In genomic region chr19:6322284-6322683, GRCh38 we compare ENCODE assay signal across 42 cellular contexts. TPM values are rescaled to one million over a fixed set of nuclear protein-coding genes. Genes with fewer than 3 reads are reported as not detected.
"Had no signal": no experiment of that assay in that cellular context is flagged by ENCODE, and none has a peak within 500 bp of the region (broad histone marks: within the 10 kb centered on the region; RNA-seq: fewer than 3 reads in every experiment).

No MANE protein-coding gene starts in this region.

- H3K36me3 ChIP-seq: adrenal gland, ascending aorta, brain microvascular endothelial cell, breast epithelium, cardiac muscle cell had no signal

- H3K4me1 Mint-ChIP-seq: activated naive CD4-positive, alpha-beta T cell treated with anti-CD3 and anti-CD28 coated beads, Interleukin-2, amount 10 ng/mL, durations not matched to agents 7 days and 5 days; activated naive CD4-positive, alpha-beta T cell treated with anti-CD3 and anti-CD28 coated beads, Interleukin-2, amount 50 U/mL, for 24 hours; activated naive CD8-positive, alpha-beta T cell treated with anti-CD3 and anti-CD28 coated beads for 36 hours; activated naive CD8-positive, alpha-beta T cell treated with anti-CD3 and anti-CD28 coated beads, Interleukin-2, amount 10 ng/mL, durations not matched to agents 7 days and 5 days; activated naive CD8-positive, alpha-beta T cell treated with anti-CD3 and anti-CD28 coated beads, Interleukin-2, amount 50 U/mL, for 24 hours; brain had no signal

- H3K27ac Mint-ChIP-seq: activated naive CD4-positive, alpha-beta T cell treated with anti-CD3 and anti-CD28 coated beads for 36 hours; activated naive CD4-positive, alpha-beta T cell treated with anti-CD3 and anti-CD28 coated beads, Interleukin-2, amount 10 ng/mL, durations not matched to agents 7 days and 5 days; activated naive CD4-positive, alpha-beta T cell treated with anti-CD3 and anti-CD28 coated beads, Interleukin-2, amount 50 U/mL, for 24 hours; activated naive CD4-positive, alpha-beta T cell treated with anti-CD3 and anti-CD28 coated beads, Interleukin-2, amount 50 U/mL, for 72 hours; activated naive CD8-positive, alpha-beta T cell; activated naive CD8-positive, alpha-beta T cell treated with anti-CD3 and anti-CD28 coated beads for 36 hours; activated naive CD8-positive, alpha-beta T cell treated with anti-CD3 and anti-CD28 coated beads, Interleukin-2, amount 10 ng/mL, durations not matched to agents 7 days and 5 days; activated naive CD8-positive, alpha-beta T cell treated with anti-CD3 and anti-CD28 coated beads, Interleukin-2, amount 50 U/mL, for 24 hours; activated T-cell treated with anti-CD3 and anti-CD28 coated beads, Interleukin-2, amount 50 U/mL, for 24 hours; activated T-cell treated with anti-CD3 and anti-CD28 coated beads, Interleukin-2, amount 50 U/mL, for 72 hours; activated T-helper 1 cell treated with anti-CD3 and anti-CD28 coated beads, Interleukin-12 subunit alpha, Interleukin-12 subunit beta, Interleukin-2, Interleukin-4 antibody, amounts not matched to agents 30 ng/mL and 10 ng/mL and 1 ng/mL, durations not matched to agents 14 hours and 24 hours and 36 hours; activated T-helper 2 cell treated with anti-CD3 and anti-CD28 coated beads, Interferon-gamma antibody, Interleukin-2, Interleukin-4, amounts not matched to agents 10 μg/mL and 5 μg/mL and 100 μg/mL, durations not matched to agents 14 hours and 24 hours and 36 hours; brain had no signal

- ATAC-seq: activated naive CD4-positive, alpha-beta T cell treated with anti-CD3 and anti-CD28 coated beads, Interleukin-2, amount 50 U/mL, for 72 hours; activated naive CD8-positive, alpha-beta T cell treated with anti-CD3 and anti-CD28 coated beads, Interleukin-2, amount 50 U/mL, for 24 hours; activated T-cell treated with anti-CD3 and anti-CD28 coated beads, Interleukin-2, amount 50 U/mL, for 4 hours; activated T-cell treated with anti-CD3 and anti-CD28 coated beads, Interleukin-2, amount 50 U/mL, for 72 hours; body of pancreas had no signal

- H3K27me3 ChIP-seq: ascending aorta, body of pancreas, brain microvascular endothelial cell, cardiac muscle cell had no signal

- H3K9me3 ChIP-seq: adrenal gland, ascending aorta, body of pancreas, breast epithelium had no signal

- H3K27ac ChIP-seq: adrenal gland, ascending aorta, body of pancreas, brain microvascular endothelial cell, breast epithelium, cardiac muscle cell had no signal

- H3K4me3 ChIP-seq: adrenal gland, ascending aorta, body of pancreas, breast epithelium, cardiac muscle cell had no signal

- H3K4me1 ChIP-seq: adrenal gland, ascending aorta, body of pancreas, breast epithelium had no signal

- DNase-seq: activated effector memory CD4-positive, alpha-beta T cell treated with anti-CD3 and anti-CD28 coated beads, Interleukin-2, amount 50 U/mL, for 16 hours; activated effector memory CD4-positive, alpha-beta T cell treated with Interleukin-2 at 50 U/mL for 16 hours; activated gamma-delta T cell; activated gamma-delta T cell treated with Interleukin-2 at 50 U/mL for 16 hours; activated naive CD4-positive, alpha-beta T cell; activated naive CD4-positive, alpha-beta T cell treated with anti-CD3 and anti-CD28 coated beads for 36 hours; activated naive CD4-positive, alpha-beta T cell treated with anti-CD3 and anti-CD28 coated beads, Interleukin-2, amount 10 ng/mL, durations not matched to agents 7 days and 5 days; activated naive CD4-positive, alpha-beta T cell treated with anti-CD3 and anti-CD28 coated beads, Interleukin-2, amount 50 U/mL, for 16 hours; activated naive CD4-positive, alpha-beta T cell treated with Interleukin-2 at 50 U/mL for 16 hours; activated naive CD8-positive, alpha-beta T cell treated with anti-CD3 and anti-CD28 coated beads for 36 hours; activated naive CD8-positive, alpha-beta T cell treated with anti-CD3 and anti-CD28 coated beads, Interleukin-2, amount 10 ng/mL, durations not matched to agents 7 days and 5 days; activated naive CD8-positive, alpha-beta T cell treated with anti-CD3 and anti-CD28 coated beads, Interleukin-2, amount 50 U/mL, for 24 hours; activated T-cell treated with anti-CD3 and anti-CD28 coated beads, Interleukin-2, amount 50 U/mL, for 1 hour; activated T-cell treated with anti-CD3 and anti-CD28 coated beads, Interleukin-2, amount 50 U/mL, for 24 hours; activated T-cell treated with anti-CD3 and anti-CD28 coated beads, Interleukin-2, amount 50 U/mL, for 4 hours; activated T-cell treated with anti-CD3 and anti-CD28 coated beads, Interleukin-2, amount 50 U/mL, for 48 hours; activated T-cell treated with anti-CD3 and anti-CD28 coated beads, Interleukin-2, amount 50 U/mL, for 72 hours; adrenal gland; amniotic stem cell; amygdala; anterior cingulate cortex; body of pancreas; brain microvascular endothelial cell; caudate nucleus; central memory CD4-positive, alpha-beta T cell; cerebellar nuclear complex had no signal

- H3K9me3 Mint-ChIP-seq: activated naive CD4-positive, alpha-beta T cell treated with anti-CD3 and anti-CD28 coated beads for 36 hours; activated naive CD4-positive, alpha-beta T cell treated with anti-CD3 and anti-CD28 coated beads, Interleukin-2, amount 10 ng/mL, durations not matched to agents 7 days and 5 days; activated naive CD4-positive, alpha-beta T cell treated with anti-CD3 and anti-CD28 coated beads, Interleukin-2, amount 50 U/mL, for 24 hours; activated naive CD8-positive, alpha-beta T cell treated with anti-CD3 and anti-CD28 coated beads, Interleukin-2, amount 50 U/mL, for 24 hours; activated T-cell treated with anti-CD3 and anti-CD28 coated beads, Interleukin-2, amount 50 U/mL, for 24 hours; activated T-cell treated with anti-CD3 and anti-CD28 coated beads, Interleukin-2, amount 50 U/mL, for 4 hours; activated T-helper 1 cell treated with anti-CD3 and anti-CD28 coated beads, Interleukin-12 subunit alpha, Interleukin-12 subunit beta, Interleukin-2, Interleukin-4 antibody, amounts not matched to agents 30 ng/mL and 10 ng/mL and 1 ng/mL, durations not matched to agents 14 hours and 24 hours and 36 hours; activated T-helper 2 cell treated with anti-CD3 and anti-CD28 coated beads, Interferon-gamma antibody, Interleukin-2, Interleukin-4, amounts not matched to agents 10 μg/mL and 5 μg/mL and 100 μg/mL, durations not matched to agents 14 hours and 24 hours and 36 hours; central memory CD8-positive, alpha-beta T cell had no signal

- H3K27me3 Mint-ChIP-seq: activated naive CD4-positive, alpha-beta T cell treated with anti-CD3 and anti-CD28 coated beads, Interleukin-2, amount 50 U/mL, for 24 hours; activated naive CD8-positive, alpha-beta T cell; activated naive CD8-positive, alpha-beta T cell treated with anti-CD3 and anti-CD28 coated beads for 36 hours; activated naive CD8-positive, alpha-beta T cell treated with anti-CD3 and anti-CD28 coated beads, Interleukin-2, amount 10 ng/mL, durations not matched to agents 7 days and 5 days; activated naive CD8-positive, alpha-beta T cell treated with anti-CD3 and anti-CD28 coated beads, Interleukin-2, amount 50 U/mL, for 24 hours; activated T-cell treated with anti-CD3 and anti-CD28 coated beads, Interleukin-2, amount 50 U/mL, for 24 hours; central memory CD8-positive, alpha-beta T cell had no signal

- H3K4me3 Mint-ChIP-seq: activated naive CD4-positive, alpha-beta T cell treated with anti-CD3 and anti-CD28 coated beads for 36 hours; activated naive CD4-positive, alpha-beta T cell treated with anti-CD3 and anti-CD28 coated beads, Interleukin-2, amount 10 ng/mL, durations not matched to agents 7 days and 5 days; activated naive CD4-positive, alpha-beta T cell treated with anti-CD3 and anti-CD28 coated beads, Interleukin-2, amount 50 U/mL, for 24 hours; activated naive CD8-positive, alpha-beta T cell; activated naive CD8-positive, alpha-beta T cell treated with anti-CD3 and anti-CD28 coated beads for 36 hours; activated naive CD8-positive, alpha-beta T cell treated with anti-CD3 and anti-CD28 coated beads, Interleukin-2, amount 10 ng/mL, durations not matched to agents 7 days and 5 days; activated naive CD8-positive, alpha-beta T cell treated with anti-CD3 and anti-CD28 coated beads, Interleukin-2, amount 50 U/mL, for 24 hours; activated T-cell treated with anti-CD3 and anti-CD28 coated beads, Interleukin-2, amount 50 U/mL, for 24 hours; activated T-cell treated with anti-CD3 and anti-CD28 coated beads, Interleukin-2, amount 50 U/mL, for 4 hours; activated T-cell treated with anti-CD3 and anti-CD28 coated beads, Interleukin-2, amount 50 U/mL, for 72 hours; activated T-helper 1 cell treated with anti-CD3 and anti-CD28 coated beads, Interleukin-12 subunit alpha, Interleukin-12 subunit beta, Interleukin-2, Interleukin-4 antibody, amounts not matched to agents 30 ng/mL and 10 ng/mL and 1 ng/mL, durations not matched to agents 14 hours and 24 hours and 36 hours; brain; central memory CD8-positive, alpha-beta T cell had no signal

- H3K36me3 Mint-ChIP-seq: activated naive CD4-positive, alpha-beta T cell treated with anti-CD3 and anti-CD28 coated beads, Interleukin-2, amount 10 ng/mL, durations not matched to agents 7 days and 5 days; activated naive CD4-positive, alpha-beta T cell treated with anti-CD3 and anti-CD28 coated beads, Interleukin-2, amount 50 U/mL, for 72 hours; brain had no signal

RNA-seq across cellular contexts. Expression of gene ACER1, which starts 11.1 kb away (rescaled TPM):
- total RNA-seq: activated naive CD4-positive, alpha-beta T cell treated with anti-CD3 and anti-CD28 coated beads for 36 hours; activated naive CD8-positive, alpha-beta T cell treated with anti-CD3 and anti-CD28 coated beads for 36 hours; activated T-helper 1 cell treated with anti-CD3 and anti-CD28 coated beads, Interleukin-12 subunit alpha, Interleukin-12 subunit beta, Interleukin-2, Interleukin-4 antibody, amounts not matched to agents 30 ng/mL and 10 ng/mL and 1 ng/mL, durations not matched to agents 14 hours and 24 hours and 36 hours; adrenal gland; aorta; ascending aorta; astrocyte; body of pancreas; bronchial epithelial cell; cardiac muscle cell; cardiac septum; cerebellum; chondrocyte had no signal
- polyA plus RNA-seq: cardiac muscle cell had no signal

RNA-seq across cellular contexts. Expression of gene PSPN, which starts 53.4 kb away (rescaled TPM):
- total RNA-seq: ascending aorta had no signal
